22 cellular contexts compared by ENCODE assay signal in genomic region chr12:94266390-94266789, GRCh38.
DNase-seq lines count a peak whose midpoint lies in the region; ATAC-seq and TF ChIP-seq lines count a peak whose summit lies in the region.
"Had no signal": no experiment of that assay in that cellular context is flagged by ENCODE, and none has a peak within 500 bp of the region (broad histone marks: within the 10 kb centered on the region; RNA-seq: fewer than 3 reads in every experiment).

No MANE protein-coding gene starts in this region.

- no peaks in the 10 kb centered on the region for H3K27me3 Mint-ChIP-seq in activated CD8-positive, alpha-beta T cell treated with anti-CD3 and anti-CD28 coated beads for 36 hours
- H3K27me3 Mint-ChIP-seq: activated CD4-positive, alpha-beta T cell treated with anti-CD3 and anti-CD28 coated beads, Interleukin-2, amount 10 ng/mL, durations not matched to agents 24 days and 14 days; activated naive CD8-positive, alpha-beta T cell treated with anti-CD3 and anti-CD28 coated beads for 36 hours had no signal

- peaks cover 54% of the 10 kb centered on the region for H3K4me1 ChIP-seq in vagina

- H3K9me3 ChIP-seq in vagina: no peaks in the 10 kb centered on the region
- H3K9me3 ChIP-seq in MG63: no peaks in the 10 kb centered on the region; the same call in 1 of the 2 replicates
- H3K9me3 ChIP-seq: A549, right atrium auricular region, testis had no signal

- H3K36me3 ChIP-seq in vagina: no peaks in the 10 kb centered on the region
- H3K36me3 ChIP-seq in MG63: no peaks in the 10 kb centered on the region
- H3K36me3 ChIP-seq: right atrium auricular region had no signal

- no peak for TF ChIP-seq POLR2A in vagina (IDR thresholded peaks at IDR 0.05)

- CTCF ChIA-PET in activated CD8-positive, alpha-beta T cell treated with anti-CD3 and anti-CD28 coated beads for 36 hours (lab: Charles Lee): no interaction called here

- POLR2A ChIA-PET in activated CD8-positive, alpha-beta T cell treated with anti-CD3 and anti-CD28 coated beads for 36 hours (lab: Charles Lee): interaction anchor here (0.9 kb wide), 1 partner anchor 27 kb away, joined by 3 read pairs; no protein-coding TSS in a partner anchor

- H3K27ac ChIP-seq in vagina: peak overlapping the region; percentile 90
- H3K27ac ChIP-seq: A549 had no signal

- H3K4me3 Mint-ChIP-seq in activated CD8-positive, alpha-beta T cell treated with anti-CD3 and anti-CD28 coated beads for 36 hours: no peak overlapping the region
- H3K4me3 Mint-ChIP-seq: activated CD4-positive, alpha-beta T cell treated with anti-CD3 and anti-CD28 coated beads, Interleukin-2, amount 10 ng/mL, durations not matched to agents 24 days and 14 days; activated naive CD8-positive, alpha-beta T cell treated with anti-CD3 and anti-CD28 coated beads for 36 hours; neural crest cell had no signal

- no peaks in the 10 kb centered on the region for H3K9me3 Mint-ChIP-seq in activated CD8-positive, alpha-beta T cell treated with anti-CD3 and anti-CD28 coated beads for 36 hours
- H3K9me3 Mint-ChIP-seq: activated CD4-positive, alpha-beta T cell treated with anti-CD3 and anti-CD28 coated beads, Interleukin-2, amount 10 ng/mL, durations not matched to agents 24 days and 14 days; activated naive CD8-positive, alpha-beta T cell treated with anti-CD3 and anti-CD28 coated beads for 36 hours; neural crest cell had no signal

- peaks cover 27% of the 10 kb centered on the region for H3K36me3 Mint-ChIP-seq in activated CD8-positive, alpha-beta T cell treated with anti-CD3 and anti-CD28 coated beads for 36 hours (ENCODE audit: low read depth)

- H3K4me3 ChIP-seq in vagina (no peak overlapping the region), MG63 (no peak overlapping the region)
- H3K4me3 ChIP-seq: A549, right atrium auricular region, testis had no signal

- H3K4me1 Mint-ChIP-seq in activated CD8-positive, alpha-beta T cell treated with anti-CD3 and anti-CD28 coated beads for 36 hours (ENCODE audit: low read depth): peaks cover 77% of the 10 kb centered on the region

- no peaks in the 10 kb centered on the region for H3K27me3 ChIP-seq in vagina
- H3K27me3 ChIP-seq in MG63: no peaks in the 10 kb centered on the region
- H3K27me3 ChIP-seq: right atrium auricular region, testis had no signal

- H3K27ac Mint-ChIP-seq in activated CD8-positive, alpha-beta T cell treated with anti-CD3 and anti-CD28 coated beads for 36 hours: no peak overlapping the region
- H3K27ac Mint-ChIP-seq: activated CD4-positive, alpha-beta T cell treated with anti-CD3 and anti-CD28 coated beads, Interleukin-2, amount 10 ng/mL, durations not matched to agents 24 days and 14 days had no signal

- ATAC-seq in Right ventricle myocardium inferior: no peak
- ATAC-seq in left ventricle myocardium superior: no peak
- ATAC-seq in activated CD8-positive, alpha-beta T cell treated with anti-CD3 and anti-CD28 coated beads for 36 hours: no peak
- ATAC-seq: A549 had no signal

- DNase-seq in Right ventricle myocardium inferior (ENCODE audit: missing footprints): peak; percentile 45
- DNase-seq in left ventricle myocardium superior: no peak
- DNase-seq in UCSD-AML1 (lab: John Stamatoyannopoulos, UW; ENCODE audit: unreplicated experiment): peak; percentile 16
- DNase-seq in myocyte (ENCODE audit: low read depth): peak; percentile 17
- no peak for DNase-seq in vagina (ENCODE audit: extremely low spot score in 2 of 2)
- DNase-seq in iPS-NIHi7 (ENCODE audit: extremely low spot score): no peak
- no peak for DNase-seq in activated CD8-positive, alpha-beta T cell treated with anti-CD3 and anti-CD28 coated beads for 36 hours
- DNase-seq in MG63: no peak
- DNase-seq: activated CD4-positive, alpha-beta T cell treated with anti-CD3 and anti-CD28 coated beads, Interleukin-2, amount 10 ng/mL, durations not matched to agents 24 days and 14 days; activated naive CD8-positive, alpha-beta T cell treated with anti-CD3 and anti-CD28 coated beads for 36 hours; activated T-cell treated with anti-CD3 and anti-CD28 coated beads, Interleukin-2, amount 50 U/mL, for 1 hour; effector CD4-positive, alpha-beta T cell; KG1; NCI-H1436; NCI-H226; SIG-M5; stimulated activated CD4-positive, alpha-beta T cell treated with anti-CD3 and anti-CD28 coated beads, Interleukin-2, amount 100 ng/mL, for 24 hours; T1000; testis had no signal

- intact Hi-C loops in Right ventricle myocardium inferior (cut with DNase I): no loop called here
- intact Hi-C loops in left ventricle myocardium superior (cut with micrococcal nuclease): no loop called here
- intact Hi-C loops in vagina (cut with DNase I): no loop called here
- intact Hi-C loops in activated CD8-positive, alpha-beta T cell treated with anti-CD3 and anti-CD28 coated beads for 36 hours (cut with micrococcal nuclease): loop anchor here (10.0 kb wide), 1 partner anchor 92 kb away; no protein-coding TSS in a partner anchor

- TF ChIP-seq CTCF in vagina (IDR thresholded peaks at IDR 0.05): no peak
- TF ChIP-seq CTCF in activated CD8-positive, alpha-beta T cell treated with anti-CD3 and anti-CD28 coated beads for 36 hours (IDR thresholded peaks at IDR 0.05): no peak

Comparison
In these comparisons a context has a peak if more than half of its experiments do, and no peak if none do; other contexts are left out.
1. DNase-seq: peak in Right ventricle myocardium inferior (single experiment), UCSD-AML1 (single experiment) and myocyte (single experiment); none in left ventricle myocardium superior (single experiment), vagina (0 of 2), iPS-NIHi7 (single experiment), activated CD8-positive, alpha-beta T cell treated with anti-CD3 and anti-CD28 coated beads for 36 hours (single experiment) and MG63 (single experiment).